ENCODE assay signal across 21 cellular contexts in genomic region chr2:231367178-231367577, GRCh38. TPM values are rescaled to one million over a fixed set of nuclear protein-coding genes. Genes with fewer than 3 reads are reported as not detected.
DNase-seq lines count a peak whose midpoint lies in the region; ATAC-seq and TF ChIP-seq lines count a peak whose summit lies in the region.
"Had no signal": no experiment of that assay in that cellular context is flagged by ENCODE, and none has a peak within 500 bp of the region (broad histone marks: within the 10 kb centered on the region; RNA-seq: fewer than 3 reads in every experiment).

No MANE protein-coding gene starts in this region.

- H2BK15ac ChIP-seq in neuronal stem cell (ENCODE audit: low read length) = no peak overlapping the region

- H2BK12ac ChIP-seq in neuronal stem cell (ENCODE audit: low read length) = no peak overlapping the region

- H4K91ac ChIP-seq in neuronal stem cell (ENCODE audit: low read depth, low read length, poor library complexity) = no peak overlapping the region

- H3K36me3 ChIP-seq in left ventricle myocardium inferior = no peaks in the 10 kb centered on the region
- H3K36me3 ChIP-seq in right atrium auricular region = no peaks in the 10 kb centered on the region
- peaks cover 7 to 8% of the 10 kb centered on the region in 2 donors for H3K36me3 ChIP-seq in neuronal stem cell (replicated peaks in 1 of 2; ENCODE audit: control insufficient read depth in 2 of 2, insufficient read depth in 2 of 2, low read length in 2 of 2)
- H3K36me3 ChIP-seq: SJSA1 had no signal

- no peak overlapping the region for H3K4ac ChIP-seq in neuronal stem cell (ENCODE audit: low read length)

- peaks cover 18% of the 10 kb centered on the region for H3K4me1 ChIP-seq in left ventricle myocardium inferior
- peaks cover 0 to 21% of the 10 kb centered on the region in 2 donors for H3K4me1 ChIP-seq in right atrium auricular region
- H3K4me1 ChIP-seq in neuronal stem cell (ENCODE audit: control insufficient read depth in 2 of 2, insufficient read depth in 1 of 2, low read depth in 1 of 2, low read length in 2 of 2) = peaks cover 10 to 22% of the 10 kb centered on the region in 2 donors

- no peak overlapping the region for H3K4me3 ChIP-seq in left ventricle myocardium inferior
- H3K4me3 ChIP-seq in right atrium auricular region = no peak overlapping the region
- no peak overlapping the region for H3K4me3 ChIP-seq in neuronal stem cell (ENCODE audit: low read length in 2 of 2)
- H3K4me3 ChIP-seq: SJSA1 had no signal

- H3K27ac Mint-ChIP-seq in chondrocyte (ENCODE audit: unreplicated experiment) (no peak overlapping the region), type B pancreatic cell (no peak overlapping the region)

- no peaks in the 10 kb centered on the region for H3K9me3 Mint-ChIP-seq in chondrocyte (ENCODE audit: low read depth)
- H3K9me3 Mint-ChIP-seq in type B pancreatic cell = no peaks in the 10 kb centered on the region

- H2BK120ac ChIP-seq in neuronal stem cell (ENCODE audit: low read depth, low read length) = no peak overlapping the region

- H3K27me3 Mint-ChIP-seq in chondrocyte (ENCODE audit: low read depth) (no peaks in the 10 kb centered on the region), type B pancreatic cell (no peaks in the 10 kb centered on the region)

- no peak overlapping the region for H3K4me2 ChIP-seq in neuronal stem cell (ENCODE audit: insufficient read depth, low read length, poor library complexity, severe bottlenecking)

- H3K14ac ChIP-seq in neuronal stem cell (ENCODE audit: low read length) = peak overlapping the region; percentile 51

- no peak overlapping the region for H4K8ac ChIP-seq in neuronal stem cell (ENCODE audit: low read depth, low read length)

- DNase-seq in left ventricle myocardium inferior (peak; percentile 5), right atrium auricular region (ENCODE audit: low spot score) (no peak), chondrocyte (ENCODE audit: low spot score) (peak; percentile 56), neuronal stem cell (ENCODE audit: low spot score) (no peak), type B pancreatic cell (ENCODE audit: extremely low spot score, unreplicated experiment) (no peak), cerebellum (ENCODE audit: low spot score) (no peak)
- DNase-seq: DMS153, DND-41, GOT3, Karpas-422, NCI-H1092, NCI-H1417 treated with DMSO at 0.1 percent for 48 hours, NCI-H187, NCI-H2081 treated with DMSO at 0.1 percent for 48 hours, NCI-H2171, NCI-H226, NCI-H510A, Right ventricle myocardium superior had no signal

- H3K27me3 ChIP-seq in left ventricle myocardium inferior (ENCODE audit: low read depth) (no peaks in the 10 kb centered on the region), right atrium auricular region (no peaks in the 10 kb centered on the region), neuronal stem cell (ENCODE audit: control insufficient read depth in 3 of 3, insufficient read depth in 3 of 3, low read depth in 1 of 3, low read length in 3 of 3) (no peaks in the 10 kb centered on the region)
- H3K27me3 ChIP-seq: SJSA1 had no signal

- no peak overlapping the region for H2AK5ac ChIP-seq in neuronal stem cell (ENCODE audit: low read depth, low read length)

- no CpG with 5 or more reads among the region's 8 CpGs for WGBS in neuronal stem cell (ENCODE audit: extremely low coverage in 2 of 2, insufficient read length in 2 of 2, insufficient replicate concordance in 1 of 2), 2 donors

- ATAC-seq in HG03196 (IDR thresholded peaks at IDR 0.05; ENCODE audit: unreplicated experiment) = no peak

- intact Hi-C loops in left ventricle myocardium inferior (cut with micrococcal nuclease) = no loop called here

- H2AFZ ChIP-seq in neuronal stem cell (ENCODE audit: low read length) = no peak overlapping the region

- no peaks in the 10 kb centered on the region for H3K79me1 ChIP-seq in neuronal stem cell (ENCODE audit: low read depth, low read length)

- no peaks in the 10 kb centered on the region for H3K9me3 ChIP-seq in left ventricle myocardium inferior (replicated peaks)
- no peaks in the 10 kb centered on the region for H3K9me3 ChIP-seq in right atrium auricular region
- peaks cover 0 to 2% of the 10 kb centered on the region in 2 donors for H3K9me3 ChIP-seq in neuronal stem cell (replicated peaks in 1 of 2; ENCODE audit: control insufficient read depth in 2 of 2, insufficient read depth in 1 of 2, low read depth in 1 of 2, low read length in 2 of 2)
- H3K9me3 ChIP-seq: SJSA1 had no signal

- H3K27ac ChIP-seq in left ventricle myocardium inferior (replicated peaks) = no peak overlapping the region
- H3K27ac ChIP-seq in right atrium auricular region = no peak overlapping the region
- H3K27ac ChIP-seq in neuronal stem cell (replicated peaks; ENCODE audit: low read length) = no peak overlapping the region
- H3K27ac ChIP-seq: SJSA1 had no signal

- H3K36me3 Mint-ChIP-seq in chondrocyte (ENCODE audit: low read depth) (peaks cover 17% of the 10 kb centered on the region), type B pancreatic cell (peaks cover 4% of the 10 kb centered on the region)

- H3K4me3 Mint-ChIP-seq in chondrocyte (ENCODE audit: unreplicated experiment) = no peak overlapping the region
- no peak overlapping the region for H3K4me3 Mint-ChIP-seq in type B pancreatic cell

- no peak overlapping the region for H3K23ac ChIP-seq in neuronal stem cell (ENCODE audit: low read depth, low read length, poor library complexity)

- peaks cover 21% of the 10 kb centered on the region for H3K4me1 Mint-ChIP-seq in chondrocyte (ENCODE audit: low read depth)
- H3K4me1 Mint-ChIP-seq in type B pancreatic cell (ENCODE audit: unreplicated experiment) = peaks cover 12% of the 10 kb centered on the region

- TF ChIP-seq CTCF in left ventricle myocardium inferior (IDR thresholded peaks at IDR 0.05; ENCODE audit: borderline replicate concordance) (no peak), right atrium auricular region (IDR thresholded peaks at IDR 0.05) (no peak), chondrocyte (IDR thresholded peaks at IDR 0.05) (no peak), type B pancreatic cell (conservative IDR thresholded peaks at IDR 0.05) (no peak)

- no peak overlapping the region for H3K9ac ChIP-seq in neuronal stem cell (ENCODE audit: low read depth, low read length, poor library complexity)

- no peak overlapping the region for H3K18ac ChIP-seq in neuronal stem cell (ENCODE audit: low read length)

- no peak overlapping the region for H2BK5ac ChIP-seq in neuronal stem cell (ENCODE audit: low read length)

RNA-seq across cellular contexts. Expression of gene B3GNT7, which starts 28.3 kb away (rescaled TPM):
- total RNA-seq in left ventricle myocardium inferior = 2.4 TPM
- total RNA-seq in right atrium auricular region = 1 to 10 TPM; 4.0 to 9.4 TPM
- 1.7 to 1.9 TPM (median 1.8 TPM) in 3 replicates for total RNA-seq in chondrocyte
- polyA plus RNA-seq in neuronal stem cell (2013, experiment 1 of 2) = 1.0 TPM
- polyA plus RNA-seq in neuronal stem cell (2013, experiment 2 of 2) = 0.84 TPM
- total RNA-seq in type B pancreatic cell (ENCODE audit: low replicate concordance) = 6.8 and 14.4 TPM in 2 replicates
- 1.2 TPM for total RNA-seq in cerebellum
- total RNA-seq: A172, SJSA1 had no signal

Comparison
In these comparisons a context has a peak if more than half of its experiments do, and no peak if none do; other contexts are left out.
1. DNase-seq: peak in left ventricle myocardium inferior (single experiment) and chondrocyte (single experiment); none in right atrium auricular region (single experiment), neuronal stem cell (single experiment), type B pancreatic cell (single experiment) and cerebellum (single experiment).